9 cellular contexts compared by ENCODE assay signal in genomic region chr19:51637362-51637978, GRCh38. TPM values are rescaled to one million over a fixed set of nuclear protein-coding genes. Genes with fewer than 3 reads are reported as not detected.
DNase-seq lines count a peak whose midpoint lies in the region; ATAC-seq and TF ChIP-seq lines count a peak whose summit lies in the region.
"Had no signal": no experiment of that assay in that cellular context is flagged by ENCODE, and none has a peak within 500 bp of the region (broad histone marks: within the 10 kb centered on the region; RNA-seq: fewer than 3 reads in every experiment).

No MANE protein-coding gene starts in this region.

- intact Hi-C loops in colonic mucosa (cut with DNase I) = no loop called here

- H3K4me2 ChIP-seq in osteoblast (ENCODE audit: insufficient read depth, low read length) = no peak overlapping the region

- H3K27me3 ChIP-seq in colonic mucosa (no peaks in the 10 kb centered on the region), osteoblast (ENCODE audit: insufficient read depth, low read length) (no peaks in the 10 kb centered on the region)

- H3K9me3 ChIP-seq in colonic mucosa = no peaks in the 10 kb centered on the region
- peaks cover 2% of the 10 kb centered on the region for H3K9me3 ChIP-seq in osteoblast (ENCODE audit: low read depth, low read length)

- H3K27ac ChIP-seq in colonic mucosa = no peak overlapping the region
- H3K27ac ChIP-seq in osteoblast (ENCODE audit: low read depth, low read length) = no peak overlapping the region

- H4K20me1 ChIP-seq in osteoblast (ENCODE audit: insufficient read depth, low read length) = no peaks in the 10 kb centered on the region

- H3K9ac ChIP-seq in colonic mucosa (ENCODE audit: low read depth in 2 of 2, low read length in 2 of 2) = no peak overlapping the region

- DNase-seq in DMS53 (lab: John Stamatoyannopoulos, UW) (peak; percentile 29), DMS53 treated with DMSO at 0.1 percent for 48 hours (lab: John Stamatoyannopoulos, UW; ENCODE audit: unreplicated experiment) (no peak), colonic mucosa (no peak), osteoblast (ENCODE audit: insufficient read length, low spot score, missing footprints) (no peak), LoVo (ENCODE audit: low spot score) (no peak), HK-2 (ENCODE audit: unreplicated experiment) (no peak)

- no peak overlapping the region for H2AFZ ChIP-seq in osteoblast (ENCODE audit: low read length)

- no peak overlapping the region for H3K4me3 ChIP-seq in colonic mucosa
- no peak overlapping the region for H3K4me3 ChIP-seq in osteoblast (ENCODE audit: insufficient read depth, low read length)

- ATAC-seq in GM19452 (IDR thresholded peaks at IDR 0.05; ENCODE audit: unreplicated experiment) = no peak

- H3K79me2 ChIP-seq in osteoblast (ENCODE audit: insufficient read depth, low read length) = no peaks in the 10 kb centered on the region

- TF ChIP-seq CTCF in LNCAP (IDR thresholded peaks at IDR 0.05) (peak; percentile 53), colonic mucosa (IDR thresholded peaks at IDR 0.05) (peak; percentile 30), osteoblast (IDR thresholded peaks at IDR 0.05; ENCODE audit: extremely low read depth, low read depth, low read length) (peak; percentile 65)

- H3K36me3 ChIP-seq in colonic mucosa (no peaks in the 10 kb centered on the region), osteoblast (ENCODE audit: insufficient read depth, low read length) (no peaks in the 10 kb centered on the region)

- H3K4me1 ChIP-seq in colonic mucosa = no peaks in the 10 kb centered on the region
- H3K4me1 ChIP-seq in osteoblast (ENCODE audit: insufficient read depth, low read length) = no peaks in the 10 kb centered on the region

RNA-seq across cellular contexts. Expression of gene SIGLEC5, which starts 7.3 kb away (rescaled TPM):
- total RNA-seq in colonic mucosa (not detected), osteoblast (under 0.01 TPM in 1 of 2 replicates, not detected in the other)
- total RNA-seq: A172 had no signal

RNA-seq across cellular contexts. Expression of gene SIGLEC14, which starts 9.2 kb away (rescaled TPM):
- 1 to 10 TPM; 1.1 to 1.5 TPM for total RNA-seq in colonic mucosa
- total RNA-seq in osteoblast = not detected in 2 replicates
- total RNA-seq: A172 had no signal

RNA-seq across cellular contexts. Expression of gene SPACA6, which starts 55.7 kb away (rescaled TPM):
- total RNA-seq in colonic mucosa = 1 to 10 TPM; 3.0 to 4.3 TPM
- total RNA-seq in osteoblast = 9.4 and 12.7 TPM in 2 replicates
